In the genomic region with DNA sequence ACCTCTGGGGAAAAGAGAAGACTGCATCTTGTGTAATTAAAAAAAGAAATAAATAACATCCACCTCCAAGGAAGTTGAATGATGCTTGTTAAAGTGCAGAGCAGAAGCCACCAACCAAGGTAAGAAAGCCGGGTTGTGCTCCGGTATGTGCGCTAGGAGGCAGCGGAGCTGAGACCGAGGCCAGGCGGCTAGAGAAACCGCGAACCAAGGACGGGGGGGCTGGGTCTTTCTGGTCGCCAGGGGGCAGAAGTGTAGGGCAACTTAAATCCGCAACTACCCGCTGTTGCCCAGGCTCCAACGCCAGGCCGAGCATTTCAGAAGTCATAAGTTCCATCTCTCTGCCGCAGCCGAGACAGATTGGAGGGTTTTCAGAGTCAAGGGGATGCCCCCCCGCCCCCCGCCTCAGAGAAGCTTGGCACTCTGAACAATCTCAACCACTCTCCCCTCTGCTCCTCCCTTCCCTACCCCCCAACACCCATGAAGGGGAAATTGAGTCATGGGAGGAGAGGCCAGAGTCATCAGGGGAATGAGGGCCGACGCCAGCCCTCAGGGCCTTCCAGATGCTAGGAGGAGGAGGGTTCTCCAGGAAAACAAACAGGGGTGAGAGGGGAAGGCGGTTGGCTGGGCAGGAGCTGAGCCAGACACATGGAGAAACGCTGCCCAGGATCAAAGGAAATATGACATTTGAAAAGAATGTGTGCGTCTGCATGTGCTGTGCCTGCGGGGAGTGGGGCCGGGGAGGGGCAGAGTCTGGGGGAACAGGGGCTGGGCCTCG, we compare ENCODE assay signal across 8 cellular contexts. TPM values are rescaled to one million over a fixed set of nuclear protein-coding genes. Genes with fewer than 3 reads are reported as not detected.
DNase-seq lines count a peak whose midpoint lies in the region; ATAC-seq, FAIRE-seq and TF ChIP-seq lines count a peak whose summit lies in the region.

No MANE protein-coding gene starts in this region.

- DNase-seq in D721Med (ENCODE audit: insufficient read length, low spot score) = no peak
- peak; percentile 85 for DNase-seq in HCT116 (ENCODE audit: low read depth, low spot score)
- DNase-seq in NCI-H1930 (lab: John Stamatoyannopoulos, UW) = peak; percentile 46 to 75
- peak; percentile 92 for DNase-seq in WERI-Rb-1
- peak; percentile 64 for DNase-seq in mammary epithelial cell
- DNase-seq in smooth muscle cell (lab: John Stamatoyannopoulos, UW; ENCODE audit: unreplicated experiment) = peak; percentile 52
- no peak for DNase-seq in NCI-H748 (lab: John Stamatoyannopoulos, UW; ENCODE audit: unreplicated experiment)

- H3K9ac ChIP-seq in HCT116 (ENCODE audit: low read length) (peak overlapping the region; percentile 69), mammary epithelial cell (ENCODE audit: insufficient read depth, low read length) (no peak overlapping the region), iPS-20b (ENCODE audit: low read depth, low read length) (no peak overlapping the region; the same call in 1 of the 2 replicates), smooth muscle cell (ENCODE audit: low read depth) (peak overlapping the region; percentile 87)

- BruUV-seq in HCT116 (replicated peaks; lab: Mats Ljungman, UMichigan) (TSS peak; percentile 82), mammary epithelial cell (replicated peaks; lab: Mats Ljungman, UMichigan) (no TSS peak)

- CTCF ChIA-PET in HCT116 (lab: Charles Lee) = interaction anchor here (0.7 to 2.3 kb wide), 13 partner anchors 8 to 124 kb away, joined by 3 to 84 read pairs (median 7); a partner anchor contains a TSS
- CTCF ChIA-PET in mammary epithelial cell (lab: Charles Lee; ENCODE audit: low non-redundant PET) = interaction anchor here (0.6 to 1.7 kb wide), 3 partner anchors 30 to 66 kb away, joined by 3 to 9 read pairs (median 3); no protein-coding TSS in a partner anchor

- H3K4me2 ChIP-seq in HCT116 (ENCODE audit: low read length) (peak overlapping the region; percentile 97), mammary epithelial cell (ENCODE audit: insufficient read depth, low read depth, low read length) (peak overlapping the region; percentile 88), smooth muscle cell (peak overlapping the region; percentile 100)

- FAIRE-seq in D721Med (lab: Jason Lieb, UNC) = no peak

- H3K27me3 ChIP-seq in HCT116 (ENCODE audit: insufficient read depth, low read length) (no peaks in the 10 kb centered on the region), WERI-Rb-1 (ENCODE audit: insufficient read depth, low read depth, severe bottlenecking) (no peaks in the 10 kb centered on the region), mammary epithelial cell (ENCODE audit: insufficient read depth, low read length) (no peaks in the 10 kb centered on the region), iPS-20b (ENCODE audit: insufficient read depth, low read length) (peaks cover 39% of the 10 kb centered on the region), smooth muscle cell (ENCODE audit: low read depth) (no peaks in the 10 kb centered on the region)

- TF ChIP-seq POLR2A in HCT116 (IDR thresholded peaks at IDR 0.05; ENCODE audit: borderline replicate concordance, extremely low read depth, insufficient read depth, insufficient read length) = no peak

- in situ Hi-C loops in mammary epithelial cell (cut with MboI; ENCODE audit: low sequenced_read_pairs in 2 of 2) = loop anchor here in 1 of 2 donors (5.0 kb wide), 1 partner anchor 67 kb away; no protein-coding TSS in a partner anchor

- no peaks in the 10 kb centered on the region for H4K20me1 ChIP-seq in HCT116 (ENCODE audit: insufficient read depth)
- no peaks in the 10 kb centered on the region for H4K20me1 ChIP-seq in mammary epithelial cell (ENCODE audit: insufficient read depth, low read length)
- peaks cover 13% of the 10 kb centered on the region for H4K20me1 ChIP-seq in smooth muscle cell (ENCODE audit: low read depth)

- 3% methylated on average over 19 of the region's 26 CpGs for WGBS in mammary epithelial cell (ENCODE audit: low coverage, missing lambda C conversion rate)
- WGBS in smooth muscle cell (ENCODE audit: low lambda C conversion rate) = under 1% methylated on average over 22 of the region's 26 CpGs

- intact Hi-C loops in HCT116 (cut with micrococcal nuclease) = loop anchor here (1.0 kb wide), 3 partner anchors 47 to 71 kb away; no protein-coding TSS in a partner anchor
- intact Hi-C loops in mammary epithelial cell (cut with micrococcal nuclease) = loop anchor here (1.0 kb wide), 5 partner anchors 27 to 71 kb away; no protein-coding TSS in a partner anchor

- H3K9me3 ChIP-seq in HCT116 (ENCODE audit: control insufficient read depth in 1 of 2, insufficient read depth in 1 of 2, low read depth in 1 of 2, low read length in 2 of 2) = no peaks in the 10 kb centered on the region
- H3K9me3 ChIP-seq in WERI-Rb-1 (ENCODE audit: severe bottlenecking) = no peaks in the 10 kb centered on the region
- H3K9me3 ChIP-seq in mammary epithelial cell (replicated peaks; ENCODE audit: insufficient read depth, low read length) = no peaks in the 10 kb centered on the region
- H3K9me3 ChIP-seq in iPS-20b (ENCODE audit: insufficient read depth, low read depth, low read length) = no peaks in the 10 kb centered on the region
- H3K9me3 ChIP-seq in smooth muscle cell (replicated peaks; ENCODE audit: low read depth) = no peaks in the 10 kb centered on the region

- peak; percentile 81 for TF ChIP-seq RAD21 in HCT116 (IDR thresholded peaks at IDR 0.05; ENCODE audit: low read depth)

- H3K79me2 ChIP-seq in HCT116 (ENCODE audit: insufficient read depth, low read length) (no peaks in the 10 kb centered on the region), mammary epithelial cell (ENCODE audit: insufficient read depth, low read length) (no peaks in the 10 kb centered on the region), smooth muscle cell (ENCODE audit: low read depth) (peaks cover 4% of the 10 kb centered on the region)

- TF ChIP-seq CTCF in D721Med (IDR thresholded peaks at IDR 0.05; ENCODE audit: insufficient read depth, missing control alignments) (peak; percentile 67), HCT116 (IDR thresholded peaks at IDR 0.05 in 2 of 3, conservative IDR thresholded peaks at IDR 0.05 in 1 of 3; ENCODE audit: borderline replicate concordance in 1 of 3, insufficient read depth in 1 of 3, low read depth in 2 of 3, low read length in 2 of 3) (peak; percentile 88 to 98 (median 89)), WERI-Rb-1 (IDR thresholded peaks at IDR 0.05; ENCODE audit: low read depth, low read length) (peak; percentile 90), mammary epithelial cell (conservative IDR thresholded peaks at IDR 0.05 in 1 of 2, IDR thresholded peaks at IDR 0.05 in 1 of 2; ENCODE audit: extremely low read depth in 1 of 2, insufficient read depth in 1 of 2, low read depth in 1 of 2, low read length in 2 of 2) (peak; percentile 75 to 89), smooth muscle cell (IDR thresholded peaks at IDR 0.05; ENCODE audit: borderline replicate concordance, insufficient read depth, poor library complexity, severe bottlenecking) (peak; percentile 77)

- POLR2A ChIA-PET in HCT116 (lab: Charles Lee) = interaction anchor here (0.9 to 2.2 kb wide), 8 partner anchors 14 to 1271 kb away, joined by 3 to 33 read pairs (median 4); a partner anchor contains a TSS

- no peaks in the 10 kb centered on the region for H3K9me2 ChIP-seq in HCT116 (ENCODE audit: insufficient read depth)

- peak overlapping the region; percentile 89 for H3K27ac ChIP-seq in HCT116 (ENCODE audit: low read depth, low read length)
- peak overlapping the region; percentile 94 for H3K27ac ChIP-seq in WERI-Rb-1
- no peak overlapping the region for H3K27ac ChIP-seq in mammary epithelial cell (ENCODE audit: insufficient read depth, low read depth, low read length)
- no peak overlapping the region for H3K27ac ChIP-seq in iPS-20b (ENCODE audit: low read length)
- H3K27ac ChIP-seq in smooth muscle cell (ENCODE audit: low read depth) = peak overlapping the region; percentile 97

- H3K4me1 ChIP-seq in HCT116 (ENCODE audit: control insufficient read depth in 1 of 2, insufficient read depth in 2 of 2, low read length in 2 of 2) = peaks cover 15 to 33% of the 10 kb centered on the region in 2 experiments
- peaks cover 27% of the 10 kb centered on the region for H3K4me1 ChIP-seq in mammary epithelial cell (ENCODE audit: insufficient read depth, low read length)
- peaks cover 12% of the 10 kb centered on the region; the same call in 1 of the 2 replicates for H3K4me1 ChIP-seq in iPS-20b (ENCODE audit: insufficient read depth, low read length)
- H3K4me1 ChIP-seq in smooth muscle cell (ENCODE audit: low read depth) = peaks cover 15% of the 10 kb centered on the region

- H3K4me3 ChIP-seq in HCT116 (replicated peaks in 1 of 2; ENCODE audit: low read depth in 1 of 2, low read length in 2 of 2) (peak overlapping the region; percentile 55 to 64), WERI-Rb-1 (ENCODE audit: low read depth, low read length) (peak overlapping the region; percentile 80), mammary epithelial cell (replicated peaks in 1 of 3; ENCODE audit: insufficient read depth in 1 of 3, low read depth in 2 of 3, low read length in 3 of 3) (peak overlapping the region; percentile 45 to 56 (median 46)), iPS-20b (ENCODE audit: low read length) (peak overlapping the region; percentile 77), smooth muscle cell (peak overlapping the region; percentile 99)

- peaks cover 11% of the 10 kb centered on the region for H3F3A ChIP-seq in smooth muscle cell (ENCODE audit: low read depth)

- RAD21 ChIA-PET in HCT116 (lab: Charles Lee; ENCODE audit: low non-redundant PET in 1 of 2, low total read pairs in 2 of 2, uncharacterized antibody in 2 of 2, unreplicated experiment in 2 of 2) = interaction anchor here (0.7 to 2.2 kb wide), 4 partner anchors 32 to 66 kb away, joined by 3 to 18 read pairs (median 6); no protein-coding TSS in a partner anchor

- H3K36me3 ChIP-seq in HCT116 (ENCODE audit: control insufficient read depth in 1 of 2, insufficient read depth in 2 of 2, low read length in 2 of 2) = no peaks in the 10 kb centered on the region
- no peaks in the 10 kb centered on the region; the same call in 1 of the 2 replicates for H3K36me3 ChIP-seq in WERI-Rb-1
- no peaks in the 10 kb centered on the region for H3K36me3 ChIP-seq in mammary epithelial cell (ENCODE audit: insufficient read depth, low read length)
- no peaks in the 10 kb centered on the region for H3K36me3 ChIP-seq in iPS-20b (ENCODE audit: insufficient read depth, low read depth, low read length)
- no peaks in the 10 kb centered on the region for H3K36me3 ChIP-seq in smooth muscle cell (ENCODE audit: low read depth)

- peak; percentile 55 for ATAC-seq in HCT116

- H2AFZ ChIP-seq in HCT116 (ENCODE audit: low read depth, low read length, poor library complexity, severe bottlenecking) (peak overlapping the region; percentile 78), mammary epithelial cell (ENCODE audit: low read depth, low read length) (peak overlapping the region; percentile 86), smooth muscle cell (ENCODE audit: low read depth) (peak overlapping the region; percentile 81)

- dilution Hi-C loops in mammary epithelial cell (cut with HindIII; ENCODE audit: low sequenced_read_pairs) = loop anchor here (5.0 kb wide), 1 partner anchor 33 kb away; no protein-coding TSS in a partner anchor

RNA-seq across cellular contexts. Expression of a gene that starts 2.2 kb away (rescaled TPM):
- total RNA-seq in HCT116 (2021; ENCODE audit: unreplicated experiment) = 7.6 TPM
- polyA plus RNA-seq in HCT116 (2012) = 6.2 and 6.4 TPM in 2 replicates
- 1 to 10 TPM in 1 of 2 donors, not detected in 1; 9.0 TPM for total RNA-seq in mammary epithelial cell
- 0.12 TPM for polyA plus RNA-seq in mammary epithelial cell
- polyA minus RNA-seq in mammary epithelial cell = not detected
- 40.1 and 44.6 TPM in 2 replicates for total RNA-seq in smooth muscle cell
- polyA plus RNA-seq in smooth muscle cell = 84.7 and 93.3 TPM in 2 replicates

RNA-seq across cellular contexts. Expression of a gene that starts 26.0 kb away (rescaled TPM):
- not detected for total RNA-seq in HCT116 (2021; ENCODE audit: unreplicated experiment)
- not detected in 2 replicates for polyA plus RNA-seq in HCT116 (2012)
- total RNA-seq in mammary epithelial cell = under 1 TPM; under 0.01 to 0.61 TPM
- 0.06 TPM for polyA plus RNA-seq in mammary epithelial cell
- polyA minus RNA-seq in mammary epithelial cell = not detected
- total RNA-seq in smooth muscle cell = 1.3 and 1.6 TPM in 2 replicates
- 1.2 TPM in 1 of 2 replicates, not detected in the other for polyA plus RNA-seq in smooth muscle cell

RNA-seq across cellular contexts. Expression of a gene that starts 30.9 kb away (rescaled TPM):
- total RNA-seq in HCT116 (2021; ENCODE audit: unreplicated experiment) (0.86 TPM), mammary epithelial cell (under 1 TPM; 0.21 to 0.83 TPM), smooth muscle cell (0.13 and 0.45 TPM in 2 replicates)
- 0.10 TPM in 2 replicates for polyA plus RNA-seq in HCT116 (2012)
- polyA plus RNA-seq in mammary epithelial cell (0.10 TPM), smooth muscle cell (0.66 TPM in 1 of 2 replicates, not detected in the other)
- not detected for polyA minus RNA-seq in mammary epithelial cell

RNA-seq across cellular contexts. Expression of a gene that starts 33.0 kb away (rescaled TPM):
- 0.27 TPM for total RNA-seq in HCT116 (2021; ENCODE audit: unreplicated experiment)
- 0.05 and 0.13 TPM in 2 replicates for polyA plus RNA-seq in HCT116 (2012)
- total RNA-seq in mammary epithelial cell = 10 to 100 TPM in 1 of 2 donors, 1 to 10 TPM in 1; 2.7 to 15.0 TPM
- polyA plus RNA-seq in mammary epithelial cell = 2.4 TPM
- 3.9 TPM for polyA minus RNA-seq in mammary epithelial cell
- 38.0 and 41.1 TPM in 2 replicates for total RNA-seq in smooth muscle cell
- 29.5 and 30.3 TPM in 2 replicates for polyA plus RNA-seq in smooth muscle cell

RNA-seq across cellular contexts. Expression of a gene that starts 54.5 kb away (rescaled TPM):
- 14.8 TPM for total RNA-seq in HCT116 (2021; ENCODE audit: unreplicated experiment)
- 10.4 and 12.6 TPM in 2 replicates for polyA plus RNA-seq in HCT116 (2012)
- 10 to 100 TPM in 1 of 2 donors, 1 to 10 TPM in 1; 6.8 to 25.5 TPM for total RNA-seq in mammary epithelial cell
- polyA plus RNA-seq in mammary epithelial cell = 9.2 TPM
- 25.0 TPM for polyA minus RNA-seq in mammary epithelial cell
- 2.7 and 2.8 TPM in 2 replicates for total RNA-seq in smooth muscle cell
- polyA plus RNA-seq in smooth muscle cell = 1.6 and 3.2 TPM in 2 replicates

Comparison
In these comparisons a context has a peak if more than half of its experiments do, and no peak if none do; other contexts are left out.
1. DNase-seq: peak in HCT116 (single experiment), NCI-H1930 (2 of 2), WERI-Rb-1 (single experiment), mammary epithelial cell (single experiment) and smooth muscle cell (single experiment); none in D721Med (single experiment) and NCI-H748 (single experiment).
2. H3K27ac ChIP-seq: peak in HCT116 (single experiment), WERI-Rb-1 (single experiment) and smooth muscle cell (single experiment); none in mammary epithelial cell (single experiment) and iPS-20b (single experiment).
3. H3K4me3 ChIP-seq: peak in every context shown above with its lines; median percentile 99 in smooth muscle cell; 80 in WERI-Rb-1; 77 in iPS-20b; 60 in HCT116; 46 in mammary epithelial cell.
4. H3K9ac ChIP-seq: peak in HCT116 (single experiment) and smooth muscle cell (single experiment); none in mammary epithelial cell (single experiment) and iPS-20b (single experiment).
5. Peak in every context shown above with its lines, with median percentiles within 50 percentile points of each other: CTCF ChIP-seq, H2AFZ ChIP-seq and H3K4me2 ChIP-seq.